In the genomic region with DNA sequence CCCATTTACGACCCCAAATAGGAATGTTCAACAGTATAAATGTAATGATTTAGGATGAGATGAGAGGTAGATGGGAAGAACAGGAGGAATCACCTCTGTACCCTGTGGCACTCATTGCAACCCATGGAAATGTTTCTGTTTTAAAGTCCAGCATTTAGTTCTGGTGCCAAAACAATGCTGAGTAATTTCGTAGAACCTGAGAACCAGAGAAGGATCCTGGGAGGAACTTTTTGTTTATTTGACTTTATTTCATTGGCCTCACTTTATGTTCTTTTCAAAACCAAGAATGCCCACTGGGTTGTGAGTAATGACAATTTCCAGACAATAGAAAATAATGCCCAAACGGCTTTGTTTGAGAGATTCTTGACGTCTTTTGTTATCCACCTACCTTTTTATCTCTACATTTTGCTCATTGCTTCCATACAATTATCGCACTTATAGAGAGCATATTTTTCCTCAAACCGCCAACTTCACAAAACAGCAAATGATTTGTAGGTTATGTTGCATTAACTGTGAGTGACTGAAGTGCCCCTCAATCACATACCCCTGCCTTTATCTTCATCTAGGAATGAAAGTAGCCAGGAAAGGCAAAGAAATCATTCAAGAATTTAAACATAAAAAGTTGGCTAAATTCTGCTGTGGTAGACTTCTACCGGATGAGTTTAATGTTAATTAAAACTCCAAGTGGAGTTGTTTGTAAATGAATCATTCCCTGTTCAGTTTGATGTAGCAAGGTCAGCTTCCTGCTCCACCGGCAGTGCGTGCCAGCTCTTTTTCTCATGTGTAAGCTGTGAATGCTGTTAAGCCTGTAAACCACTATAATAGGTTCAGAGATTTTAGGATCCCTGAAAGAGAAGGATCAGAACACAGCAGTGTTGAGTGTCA, we compare ENCODE assay signal across 9 cellular contexts.
DNase-seq lines count a peak whose midpoint lies in the region; ATAC-seq and TF ChIP-seq lines count a peak whose summit lies in the region.
"Had no signal": no experiment of that assay in that cellular context is flagged by ENCODE, and none has a peak within 500 bp of the region (broad histone marks: within the 10 kb centered on the region; RNA-seq: fewer than 3 reads in every experiment).

No MANE protein-coding gene starts in this region.

- DNase-seq in Caco-2 (no peak), NCI-H128 (lab: John Stamatoyannopoulos, UW; ENCODE audit: unreplicated experiment) (peak; percentile 2), dermis microvascular lymphatic vessel endothelial cell (ENCODE audit: low read depth in 2 of 2) (peak; percentile 34 to 77), mucosa of gallbladder (ENCODE audit: low spot score) (peak; percentile 46), GM10266 (ENCODE audit: extremely low spot score) (no peak), KG1 (lab: John Stamatoyannopoulos, UW) (no peak), DMS114 treated with DMSO at 0.1 percent for 48 hours (lab: John Stamatoyannopoulos, UW; ENCODE audit: unreplicated experiment) (no peak)
- DNase-seq: activated B cell treated with CpG ODN at 0.5 μM for 24 hours had no signal

- no TSS peak for BruUV-seq in Caco-2 (replicated peaks; lab: Mats Ljungman, UMichigan)

- no peak overlapping the region for H3K4me3 Mint-ChIP-seq in Caco-2 (ENCODE audit: unreplicated experiment)
- H3K4me3 Mint-ChIP-seq: activated B cell treated with CpG ODN at 0.5 μM for 24 hours had no signal

- POLR2A ChIA-PET in Caco-2 (lab: Charles Lee): no interaction called here

- peaks cover 29% of the 10 kb centered on the region for H3K4me1 Mint-ChIP-seq in Caco-2 (ENCODE audit: low read depth, unreplicated experiment)

- no peak for ATAC-seq in HG03196 (IDR thresholded peaks at IDR 0.05; ENCODE audit: unreplicated experiment)

- H3K4me3 ChIP-seq in Caco-2 (ENCODE audit: low read depth, low read length): no peak overlapping the region

- H3K9me3 ChIP-seq in Caco-2: no peaks in the 10 kb centered on the region

- no peaks in the 10 kb centered on the region for H3K36me3 ChIP-seq in Caco-2 (ENCODE audit: control insufficient read depth, insufficient read depth, low read length)

- intact Hi-C loops in Caco-2 (cut with micrococcal nuclease; ENCODE audit: unreplicated experiment): loop anchor here (5.0 kb wide), 1 partner anchor 34 kb away; no protein-coding TSS in a partner anchor

- no peaks in the 10 kb centered on the region for H3K36me3 Mint-ChIP-seq in Caco-2 (ENCODE audit: insufficient read depth, unreplicated experiment)

- peak overlapping the region; percentile 69 for H3K27ac Mint-ChIP-seq in Caco-2 (ENCODE audit: unreplicated experiment)
- H3K27ac Mint-ChIP-seq: activated B cell treated with CpG ODN at 0.5 μM for 24 hours had no signal

- no peaks in the 10 kb centered on the region for H3K27me3 ChIP-seq in Caco-2 (replicated peaks; ENCODE audit: control insufficient read depth, insufficient read depth, low read length)

- no peaks in the 10 kb centered on the region for H3K9me3 Mint-ChIP-seq in Caco-2 (ENCODE audit: unreplicated experiment)
- H3K9me3 Mint-ChIP-seq: activated B cell treated with CpG ODN at 0.5 μM for 24 hours had no signal

- CTCF ChIA-PET in Caco-2 (lab: Charles Lee): no interaction called here

- H3K4me1 ChIP-seq in Caco-2: peaks cover 25% of the 10 kb centered on the region

- no peaks in the 10 kb centered on the region for H3K27me3 Mint-ChIP-seq in Caco-2 (ENCODE audit: insufficient read depth, unreplicated experiment)

- TF ChIP-seq CTCF in Caco-2 (IDR thresholded peaks at IDR 0.05; ENCODE audit: insufficient read depth in 1 of 2, low read depth in 1 of 2, low read length in 1 of 2, severe bottlenecking in 1 of 2, unreplicated experiment in 1 of 2) (no peak), GM10266 (IDR thresholded peaks at IDR 0.05; ENCODE audit: control insufficient read depth, insufficient read depth, low read depth, missing control alignments) (no peak)

Comparison
In these comparisons a context has a peak if more than half of its experiments do, and no peak if none do; other contexts are left out.
1. DNase-seq: peak in NCI-H128 (single experiment), dermis microvascular lymphatic vessel endothelial cell (2 of 2) and mucosa of gallbladder (single experiment); none in Caco-2 (0 of 2), GM10266 (single experiment), KG1 (single experiment) and DMS114 treated with DMSO at 0.1 percent for 48 hours (single experiment).